Comparison of ENCODE assay signal across 19 cellular contexts in genomic region chr14:41899416-41899815, GRCh38.
DNase-seq lines count a peak whose midpoint lies in the region; ATAC-seq and TF ChIP-seq lines count a peak whose summit lies in the region.
"Had no signal": no experiment of that assay in that cellular context is flagged by ENCODE, and none has a peak within 500 bp of the region (broad histone marks: within the 10 kb centered on the region; RNA-seq: fewer than 3 reads in every experiment).

No MANE protein-coding gene starts in this region.

- H3K4me1 ChIP-seq in A673 (ENCODE audit: insufficient read depth, low read length, poor library complexity, severe bottlenecking) (peaks cover 19% of the 10 kb centered on the region), upper lobe of right lung (no peaks in the 10 kb centered on the region)
- H3K4me1 ChIP-seq: A549, right atrium auricular region, tibial artery had no signal

- no peak for ATAC-seq in activated CD8-positive, alpha-beta memory T cell treated with anti-CD3 and anti-CD28 coated beads, Interleukin-2, amount 10 ng/mL, durations not matched to agents 7 days and 5 days
- ATAC-seq in upper lobe of right lung, result no peak
- ATAC-seq in GM19395 (IDR thresholded peaks at IDR 0.05; ENCODE audit: unreplicated experiment), result no peak
- ATAC-seq in HG03159 (IDR thresholded peaks at IDR 0.05; ENCODE audit: unreplicated experiment), result no peak
- ATAC-seq: A549 had no signal

- no peak overlapping the region for H3K4me3 Mint-ChIP-seq in activated CD8-positive, alpha-beta memory T cell treated with anti-CD3 and anti-CD28 coated beads, Interleukin-2, amount 10 ng/mL, durations not matched to agents 7 days and 5 days
- H3K4me3 Mint-ChIP-seq: activated naive CD8-positive, alpha-beta T cell treated with anti-CD3 and anti-CD28 coated beads for 36 hours; CD4-positive, alpha-beta memory T cell; central memory CD8-positive, alpha-beta T cell; mesothelial cell of epicardium had no signal

- H3K36me3 ChIP-seq in A673 (ENCODE audit: insufficient read depth, low read length, poor library complexity, severe bottlenecking) (no peaks in the 10 kb centered on the region), upper lobe of right lung (no peaks in the 10 kb centered on the region)
- H3K36me3 ChIP-seq: neutrophil, right atrium auricular region, tibial artery had no signal

- H3K4me3 ChIP-seq in A673 (ENCODE audit: low read depth, low read length, poor library complexity, severe bottlenecking), result no peak overlapping the region
- no peak overlapping the region for H3K4me3 ChIP-seq in choroid plexus epithelial cell (ENCODE audit: low read depth, low read length)
- H3K4me3 ChIP-seq in upper lobe of right lung, result no peak overlapping the region
- H3K4me3 ChIP-seq: A549, right atrium auricular region, tibial artery had no signal

- POLR2A ChIA-PET in A673 (lab: Charles Lee; ENCODE audit: low non-redundant PET), result no interaction called here

- intact Hi-C loops in A673 (cut with micrococcal nuclease; ENCODE audit: unreplicated experiment), result no loop called here
- intact Hi-C loops in upper lobe of right lung (cut with DNase I), result no loop called here

- H3K36me3 Mint-ChIP-seq in activated CD8-positive, alpha-beta memory T cell treated with anti-CD3 and anti-CD28 coated beads, Interleukin-2, amount 10 ng/mL, durations not matched to agents 7 days and 5 days, result no peaks in the 10 kb centered on the region
- H3K36me3 Mint-ChIP-seq: activated naive CD8-positive, alpha-beta T cell treated with anti-CD3 and anti-CD28 coated beads for 36 hours; CD4-positive, alpha-beta memory T cell; mesothelial cell of epicardium had no signal

- no peaks in the 10 kb centered on the region for H3K4me1 Mint-ChIP-seq in activated CD8-positive, alpha-beta memory T cell treated with anti-CD3 and anti-CD28 coated beads, Interleukin-2, amount 10 ng/mL, durations not matched to agents 7 days and 5 days
- H3K4me1 Mint-ChIP-seq: activated naive CD8-positive, alpha-beta T cell treated with anti-CD3 and anti-CD28 coated beads for 36 hours; CD4-positive, alpha-beta memory T cell; central memory CD8-positive, alpha-beta T cell had no signal

- DNase-seq in A673 (ENCODE audit: low spot score) (peak; percentile 83), NCI-H1436 (lab: John Stamatoyannopoulos, UW) (peak; percentile 32), NCI-H524 (lab: John Stamatoyannopoulos, UW) (peak; percentile 86 to 99), choroid plexus epithelial cell (ENCODE audit: low read depth) (peak; percentile 71), upper lobe of right lung (no peak)
- DNase-seq in activated CD8-positive, alpha-beta memory T cell treated with anti-CD3 and anti-CD28 coated beads, Interleukin-2, amount 10 ng/mL, durations not matched to agents 7 days and 5 days, result no peak
- DNase-seq: activated naive CD8-positive, alpha-beta T cell treated with anti-CD3 and anti-CD28 coated beads for 36 hours; activated T-cell treated with anti-CD3 and anti-CD28 coated beads, Interleukin-2, amount 50 U/mL, for 1 hour; CD4-positive, alpha-beta memory T cell; kidney; NCI-H226; tibial artery had no signal

- TF ChIP-seq CTCF in A673 (conservative IDR thresholded peaks at IDR 0.05; ENCODE audit: low read depth, low read length) (no peak), choroid plexus epithelial cell (conservative IDR thresholded peaks at IDR 0.05; ENCODE audit: low read depth, low read length) (no peak), upper lobe of right lung (IDR thresholded peaks at IDR 0.05) (no peak)

- no peaks in the 10 kb centered on the region for H3K27me3 ChIP-seq in A673 (replicated peaks; ENCODE audit: insufficient read depth, low read depth, low read length, poor library complexity)
- H3K27me3 ChIP-seq in upper lobe of right lung, result no peaks in the 10 kb centered on the region
- H3K27me3 ChIP-seq: neutrophil, right atrium auricular region, tibial artery had no signal

- no peak overlapping the region for H3K27ac ChIP-seq in A673 (ENCODE audit: low read depth, low read length, poor library complexity, severe bottlenecking)
- no peak overlapping the region for H3K27ac ChIP-seq in upper lobe of right lung
- H3K27ac ChIP-seq: A549, neutrophil, right atrium auricular region, tibial artery had no signal

- CTCF ChIA-PET in A673 (lab: Charles Lee), result no interaction called here
- CTCF ChIA-PET in activated CD8-positive, alpha-beta memory T cell treated with anti-CD3 and anti-CD28 coated beads, Interleukin-2, amount 10 ng/mL, durations not matched to agents 7 days and 5 days (lab: Charles Lee), result no interaction called here

- H3K27ac Mint-ChIP-seq in activated CD8-positive, alpha-beta memory T cell treated with anti-CD3 and anti-CD28 coated beads, Interleukin-2, amount 10 ng/mL, durations not matched to agents 7 days and 5 days, result no peak overlapping the region
- H3K27ac Mint-ChIP-seq: activated naive CD8-positive, alpha-beta T cell treated with anti-CD3 and anti-CD28 coated beads for 36 hours; CD4-positive, alpha-beta memory T cell; mesothelial cell of epicardium had no signal

- no peaks in the 10 kb centered on the region for H3K27me3 Mint-ChIP-seq in activated CD8-positive, alpha-beta memory T cell treated with anti-CD3 and anti-CD28 coated beads, Interleukin-2, amount 10 ng/mL, durations not matched to agents 7 days and 5 days
- H3K27me3 Mint-ChIP-seq: activated naive CD8-positive, alpha-beta T cell treated with anti-CD3 and anti-CD28 coated beads for 36 hours; CD4-positive, alpha-beta memory T cell; central memory CD8-positive, alpha-beta T cell had no signal

- H3K9me3 ChIP-seq in A673 (ENCODE audit: low read depth, low read length, poor library complexity, severe bottlenecking), result no peaks in the 10 kb centered on the region
- H3K9me3 ChIP-seq in upper lobe of right lung, result no peaks in the 10 kb centered on the region
- H3K9me3 ChIP-seq: A549, neutrophil, right atrium auricular region, tibial artery had no signal

- BruUV-seq in A673 (replicated peaks; lab: Mats Ljungman, UMichigan), result no TSS peak

- no peaks in the 10 kb centered on the region for H3K9me3 Mint-ChIP-seq in activated CD8-positive, alpha-beta memory T cell treated with anti-CD3 and anti-CD28 coated beads, Interleukin-2, amount 10 ng/mL, durations not matched to agents 7 days and 5 days (ENCODE audit: low read depth)
- H3K9me3 Mint-ChIP-seq: activated naive CD8-positive, alpha-beta T cell treated with anti-CD3 and anti-CD28 coated beads for 36 hours; CD4-positive, alpha-beta memory T cell; central memory CD8-positive, alpha-beta T cell; mesothelial cell of epicardium had no signal

Comparison
In these comparisons a context has a peak if more than half of its experiments do, and no peak if none do; other contexts are left out.
1. DNase-seq: peak in A673 (single experiment), NCI-H1436 (single experiment), NCI-H524 (2 of 2) and choroid plexus epithelial cell (single experiment); none in activated CD8-positive, alpha-beta memory T cell treated with anti-CD3 and anti-CD28 coated beads, Interleukin-2, amount 10 ng/mL, durations not matched to agents 7 days and 5 days (single experiment) and upper lobe of right lung (single experiment).